ENCODE assay signal across 11 cellular contexts in the genomic region with DNA sequence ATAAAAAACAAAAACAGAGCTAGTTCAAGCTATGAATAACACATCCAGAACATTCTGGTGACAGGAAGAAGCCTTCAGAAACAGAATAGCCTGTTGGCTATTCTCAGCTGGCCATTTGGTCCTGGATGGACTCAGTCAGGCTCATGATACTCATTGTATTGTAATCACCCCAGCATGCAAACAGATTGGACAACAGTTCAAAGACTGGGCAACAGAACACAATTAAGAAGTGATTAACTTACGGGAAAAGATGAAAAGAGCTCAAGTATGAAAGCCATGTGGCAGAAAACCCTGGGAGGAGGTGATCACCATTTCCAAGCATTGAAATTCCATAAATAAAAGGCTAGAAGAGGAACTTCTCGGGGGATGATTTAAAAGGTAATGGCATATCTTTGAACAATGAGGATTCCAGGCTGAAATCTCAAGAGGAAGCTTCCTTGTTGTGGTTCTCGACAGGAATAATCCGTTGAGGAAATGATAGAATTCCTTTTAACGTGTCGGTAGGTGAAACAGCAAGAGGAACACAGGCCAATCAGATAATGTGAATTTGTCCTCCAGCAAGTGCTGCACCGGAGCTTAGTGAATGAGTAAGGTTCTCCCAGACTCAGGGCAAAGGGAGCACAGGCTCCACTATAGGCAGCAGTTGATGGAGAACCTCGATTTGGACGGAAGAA.
DNase-seq lines count a peak whose midpoint lies in the region; ATAC-seq, FAIRE-seq and TF ChIP-seq lines count a peak whose summit lies in the region.
"Had no signal": no experiment of that assay in that cellular context is flagged by ENCODE, and none has a peak within 500 bp of the region (broad histone marks: within the 10 kb centered on the region; RNA-seq: fewer than 3 reads in every experiment).

No MANE protein-coding gene starts in this region.

- H3K27ac ChIP-seq in endodermal cell (ENCODE audit: low read depth, low read length) (peak overlapping the region; percentile 5), neutrophil (peak overlapping the region; percentile 92)

- no peak overlapping the region for H3K27ac Mint-ChIP-seq in endodermal cell

- no peak overlapping the region for H3K9ac ChIP-seq in endodermal cell (ENCODE audit: extremely low read depth, low read length, poor library complexity, severe bottlenecking)

- H3K27me3 ChIP-seq in endodermal cell (ENCODE audit: control insufficient read depth, insufficient read depth, low read length, poor library complexity, severe bottlenecking) (no peaks in the 10 kb centered on the region), neutrophil (no peaks in the 10 kb centered on the region)

- H3K36me3 ChIP-seq in endodermal cell (ENCODE audit: control insufficient read depth, insufficient read depth, low read length) (no peaks in the 10 kb centered on the region), neutrophil (no peaks in the 10 kb centered on the region)

- no peaks in the 10 kb centered on the region for H3K27me3 Mint-ChIP-seq in endodermal cell (ENCODE audit: insufficient read depth)

- FAIRE-seq in GM12891 (lab: Jason Lieb, UNC) = no peak

- H3K4me3 ChIP-seq in endodermal cell (ENCODE audit: low read length) (no peak overlapping the region), neutrophil (ENCODE audit: low read depth in 1 of 2, low read length in 1 of 2) (no peak overlapping the region)

- no peak for TF ChIP-seq POLR2A in GM12891 (IDR thresholded peaks at IDR 0.05; ENCODE audit: low read depth, low read length)

- no peak overlapping the region for H3K4me3 Mint-ChIP-seq in endodermal cell

- H3K36me3 Mint-ChIP-seq in endodermal cell (ENCODE audit: low read depth) = no peaks in the 10 kb centered on the region

- H3K9me3 Mint-ChIP-seq in endodermal cell = no peaks in the 10 kb centered on the region

- ATAC-seq in HG03175 (IDR thresholded peaks at IDR 0.05; ENCODE audit: unreplicated experiment) (no peak), omental fat pad (ENCODE audit: low FRiP score) (no peak)

- H3K4me1 ChIP-seq in endodermal cell (ENCODE audit: control insufficient read depth, insufficient read depth, low read length) (peaks cover 11% of the 10 kb centered on the region), neutrophil (ENCODE audit: control insufficient read depth in 1 of 2, insufficient read depth in 1 of 2, low read depth in 1 of 2, low read length in 1 of 2) (peaks cover 50% of the 10 kb centered on the region in 2 experiments)

- 67 to 68% methylated on average over 8 to 9 of the region's 9 CpGs for WGBS in endodermal cell (ENCODE audit: insufficient coverage in 1 of 2, insufficient read length in 1 of 2), 2 experiments

- peaks cover 32% of the 10 kb centered on the region for H3K4me1 Mint-ChIP-seq in endodermal cell

- in situ Hi-C loops in G401 (cut with HindIII; ENCODE audit: low sequenced_read_pairs) = no loop called here

- no peak for TF ChIP-seq CTCF in endodermal cell (conservative IDR thresholded peaks at IDR 0.05)
- no peak for TF ChIP-seq CTCF in neutrophil (IDR thresholded peaks at IDR 0.05)
- TF ChIP-seq CTCF in omental fat pad (IDR thresholded peaks at IDR 0.05) = no peak

- H3K9me3 ChIP-seq in endodermal cell (ENCODE audit: control insufficient read depth, low read length) (no peaks in the 10 kb centered on the region), neutrophil (no peaks in the 10 kb centered on the region)

- peak; percentile 22 for DNase-seq in G401 (ENCODE audit: low spot score)
- DNase-seq in M059J (ENCODE audit: low read depth) = peak; percentile 43
- no peak for DNase-seq in endodermal cell
- DNase-seq in foreskin melanocyte = no peak
- DNase-seq in omental fat pad (ENCODE audit: low spot score) = no peak
- DNase-seq in GM12891 (ENCODE audit: insufficient read length, low spot score) = no peak
- DNase-seq: activated T-cell treated with anti-CD3 and anti-CD28 coated beads, Interleukin-2, amount 50 U/mL, for 1 hour; NCI-H1048; NCI-H774 had no signal

TF ChIP-seq in GM12891, 5 proteins besides CTCF, POLR2A, EP300 and RAD21:
- TF ChIP-seq TAF1 (IDR thresholded peaks at IDR 0.05; ENCODE audit: low read depth, low read length) = no peak
- no peak for TF ChIP-seq POLR2AphosphoS5 (IDR thresholded peaks at IDR 0.05; ENCODE audit: low read depth, low read length)
- TF ChIP-seq SPI1 (IDR thresholded peaks at IDR 0.05; ENCODE audit: low read depth, low read length) = no peak
- TF ChIP-seq PAX5 (IDR thresholded peaks at IDR 0.05; ENCODE audit: insufficient read depth, low read length, severe bottlenecking) = no peak
- no peak for TF ChIP-seq POU2F2 (IDR thresholded peaks at IDR 0.05; ENCODE audit: low read depth, low read length)

Comparison
In these comparisons a context has a peak if more than half of its experiments do, and no peak if none do; other contexts are left out.
1. DNase-seq: peak in G401 (single experiment) and M059J (single experiment); none in endodermal cell (single experiment), foreskin melanocyte (single experiment), omental fat pad (single experiment) and GM12891 (single experiment).